In genomic region chr16:31636433-31636832, GRCh38 we compare ENCODE assay signal across 37 cellular contexts.
"Had no signal": no experiment of that assay in that cellular context is flagged by ENCODE, and none has a peak within 500 bp of the region (broad histone marks: within the 10 kb centered on the region; RNA-seq: fewer than 3 reads in every experiment).

No MANE protein-coding gene starts in this region.

- H3K36me3 Mint-ChIP-seq: activated CD4-positive, alpha-beta memory T cell treated with anti-CD3 and anti-CD28 coated beads for 36 hours had no signal

- FAIRE-seq: astrocyte, colon had no signal

- H3K9me3 Mint-ChIP-seq: activated CD4-positive, alpha-beta memory T cell treated with anti-CD3 and anti-CD28 coated beads for 36 hours had no signal

- H3K4me1 ChIP-seq: adrenal gland, body of pancreas, breast epithelium had no signal

- H3K4me3 ChIP-seq: adrenal gland, body of pancreas, breast epithelium, coronary artery had no signal

- H3K27me3 Mint-ChIP-seq: activated naive CD8-positive, alpha-beta T cell treated with anti-CD3 and anti-CD28 coated beads for 36 hours had no signal

- ATAC-seq: activated CD4-positive, alpha-beta T cell treated with anti-CD3 and anti-CD28 coated beads for 36 hours; activated CD4-positive, CD25-positive, alpha-beta regulatory T cell treated with anti-CD3 and anti-CD28 coated beads, Interleukin-2, amount 50 U/mL, for 24 hours; activated CD8-positive, alpha-beta T cell treated with anti-CD3 and anti-CD28 coated beads for 36 hours; activated naive CD4-positive, alpha-beta T cell treated with anti-CD3 and anti-CD28 coated beads, Interleukin-2, amount 50 U/mL, for 72 hours; activated T-cell treated with anti-CD3 and anti-CD28 coated beads, Interleukin-2, amount 50 U/mL, for 4 hours; activated T-cell treated with anti-CD3 and anti-CD28 coated beads, Interleukin-2, amount 50 U/mL, for 72 hours; activated T-helper 17 cell treated with anti-CD3 and anti-CD28 coated beads, Interleukin-2, amount 50 U/mL, for 72 hours; body of pancreas; WTC11 had no signal

- H3K4me1 Mint-ChIP-seq: activated CD4-positive, alpha-beta T cell treated with anti-CD3 and anti-CD28 coated beads for 36 hours; activated CD4-positive, alpha-beta T cell treated with anti-CD3 and anti-CD28 coated beads, Interleukin-2, amount 10 ng/mL, durations not matched to agents 7 days and 5 days; activated naive CD8-positive, alpha-beta T cell treated with anti-CD3 and anti-CD28 coated beads for 36 hours; activated T-helper 17 cell treated with anti-CD3 and anti-CD28 coated beads, Interleukin-2, amount 50 U/mL, for 72 hours; WTC11 had no signal

- H3K27ac ChIP-seq: adrenal gland, body of pancreas, brain microvascular endothelial cell, breast epithelium, coronary artery, WERI-Rb-1 had no signal

- H3K9me3 ChIP-seq: adrenal gland, body of pancreas, breast epithelium had no signal

- H3K27ac Mint-ChIP-seq: activated CD4-positive, alpha-beta memory T cell treated with anti-CD3 and anti-CD28 coated beads for 36 hours; activated CD4-positive, alpha-beta T cell treated with anti-CD3 and anti-CD28 coated beads for 36 hours; activated CD4-positive, alpha-beta T cell treated with anti-CD3 and anti-CD28 coated beads, Interleukin-2, amount 10 ng/mL, durations not matched to agents 7 days and 5 days; activated CD8-positive, alpha-beta T cell treated with anti-CD3 and anti-CD28 coated beads for 36 hours; activated naive CD4-positive, alpha-beta T cell treated with anti-CD3 and anti-CD28 coated beads for 36 hours; activated naive CD4-positive, alpha-beta T cell treated with anti-CD3 and anti-CD28 coated beads, Interleukin-2, amount 50 U/mL, for 72 hours; activated naive CD8-positive, alpha-beta T cell treated with anti-CD3 and anti-CD28 coated beads for 36 hours; activated T-cell treated with anti-CD3 and anti-CD28 coated beads, Interleukin-2, amount 50 U/mL, for 72 hours; activated T-helper 1 cell treated with anti-CD3 and anti-CD28 coated beads, Interleukin-12 subunit alpha, Interleukin-12 subunit beta, Interleukin-2, Interleukin-4 antibody, amounts not matched to agents 30 ng/mL and 10 ng/mL and 1 ng/mL, durations not matched to agents 14 hours and 24 hours and 36 hours; activated T-helper 17 cell treated with anti-CD3 and anti-CD28 coated beads, Interleukin-2, amount 50 U/mL, for 72 hours; T-helper 1 cell treated with Interleukin-12 subunit alpha and Interleukin-12 subunit beta and Interleukin-4 antibody, amounts not matched to agents 30 μg/mL and 1 μg/mL, for 36 hours; T-helper 2 cell treated with Interferon-gamma antibody and Interleukin-4, amounts not matched to agents 5 μg/mL and 100 μg/mL, for 36 hours; WTC11 had no signal

- DNase-seq: activated CD4-positive, alpha-beta memory T cell treated with anti-CD3 and anti-CD28 coated beads for 36 hours; activated CD4-positive, alpha-beta T cell treated with anti-CD3 and anti-CD28 coated beads for 1 hour; activated CD4-positive, alpha-beta T cell treated with anti-CD3 and anti-CD28 coated beads for 36 hours; activated CD4-positive, alpha-beta T cell treated with anti-CD3 and anti-CD28 coated beads for 48 hours; activated CD4-positive, alpha-beta T cell treated with anti-CD3 and anti-CD28 coated beads, Interleukin-2, amount 10 ng/mL, durations not matched to agents 7 days and 5 days; activated CD4-positive, CD25-positive, alpha-beta regulatory T cell; activated CD8-positive, alpha-beta memory T cell treated with anti-CD3 and anti-CD28 coated beads, Interleukin-2, amount 50 U/mL, for 4 hours; activated CD8-positive, alpha-beta T cell treated with anti-CD3 and anti-CD28 coated beads for 36 hours; activated effector memory CD4-positive, alpha-beta T cell treated with anti-CD3 and anti-CD28 coated beads, Interleukin-2, amount 50 U/mL, for 16 hours; activated gamma-delta T cell treated with Interleukin-2 at 50 U/mL for 16 hours; activated naive CD4-positive, alpha-beta T cell; activated naive CD4-positive, alpha-beta T cell treated with anti-CD3 and anti-CD28 coated beads for 36 hours; activated naive CD8-positive, alpha-beta T cell treated with anti-CD3 and anti-CD28 coated beads for 36 hours; activated T-cell treated with anti-CD3 and anti-CD28 coated beads for 4 hours; activated T-cell treated with anti-CD3 and anti-CD28 coated beads, Interleukin-2, amount 50 U/mL, for 1 hour; activated T-cell treated with anti-CD3 and anti-CD28 coated beads, Interleukin-2, amount 50 U/mL, for 4 hours; activated T-cell treated with anti-CD3 and anti-CD28 coated beads, Interleukin-2, amount 50 U/mL, for 72 hours; adrenal gland; amniotic stem cell; aorta; body of pancreas; brain microvascular endothelial cell; central memory CD4-positive, alpha-beta T cell; T-helper 2 cell; T-helper 9 cell; WERI-Rb-1 had no signal

- H3K4me3 Mint-ChIP-seq: activated CD4-positive, alpha-beta memory T cell treated with anti-CD3 and anti-CD28 coated beads for 36 hours; activated CD4-positive, alpha-beta T cell treated with anti-CD3 and anti-CD28 coated beads for 36 hours; activated CD4-positive, alpha-beta T cell treated with anti-CD3 and anti-CD28 coated beads, Interleukin-2, amount 10 ng/mL, durations not matched to agents 7 days and 5 days; activated CD8-positive, alpha-beta T cell treated with anti-CD3 and anti-CD28 coated beads for 36 hours; activated naive CD4-positive, alpha-beta T cell treated with anti-CD3 and anti-CD28 coated beads for 36 hours; activated naive CD8-positive, alpha-beta T cell treated with anti-CD3 and anti-CD28 coated beads for 36 hours; activated T-cell treated with anti-CD3 and anti-CD28 coated beads, Interleukin-2, amount 50 U/mL, for 4 hours; activated T-cell treated with anti-CD3 and anti-CD28 coated beads, Interleukin-2, amount 50 U/mL, for 72 hours; activated T-helper 1 cell treated with anti-CD3 and anti-CD28 coated beads, Interleukin-12 subunit alpha, Interleukin-12 subunit beta, Interleukin-2, Interleukin-4 antibody, amounts not matched to agents 30 ng/mL and 10 ng/mL and 1 ng/mL, durations not matched to agents 14 hours and 24 hours and 36 hours; activated T-helper 17 cell treated with anti-CD3 and anti-CD28 coated beads, Interleukin-2, amount 50 U/mL, for 72 hours; T-helper 1 cell treated with Interleukin-12 subunit alpha and Interleukin-12 subunit beta and Interleukin-4 antibody, amounts not matched to agents 30 μg/mL and 1 μg/mL, for 36 hours; T-helper 2 cell treated with Interferon-gamma antibody and Interleukin-4, amounts not matched to agents 5 μg/mL and 100 μg/mL, for 36 hours; WTC11 had no signal
